In the genomic region with DNA sequence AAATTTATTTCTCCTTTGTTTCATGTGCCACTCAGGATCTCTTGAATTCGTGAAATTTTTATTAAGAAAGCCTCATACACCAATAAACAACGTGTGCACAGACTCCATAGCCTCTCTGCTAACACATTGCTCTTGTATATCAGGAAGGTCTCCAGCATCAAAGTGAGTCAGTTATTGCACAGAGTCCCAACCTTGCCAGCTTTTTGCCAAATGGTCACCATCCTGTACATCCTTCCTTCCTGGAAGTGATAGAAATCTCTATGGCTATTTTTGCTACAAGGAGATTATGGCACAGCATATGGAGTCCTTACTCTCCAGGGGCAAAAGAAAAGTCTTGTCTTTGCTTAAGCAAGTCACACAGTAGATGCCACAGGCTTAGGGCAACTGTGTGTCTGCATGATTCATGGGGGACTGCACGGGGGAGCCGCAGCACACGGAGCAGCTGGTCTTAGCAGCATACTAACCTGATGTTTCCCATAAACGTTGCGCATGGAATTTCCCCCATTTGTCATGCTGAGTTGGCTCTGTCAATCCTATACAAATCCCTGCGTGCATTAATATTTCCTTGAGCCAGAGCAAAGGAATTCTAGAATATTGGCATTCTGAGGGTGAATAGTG, we compare ENCODE assay signal across 16 cellular contexts.
DNase-seq lines count a peak whose midpoint lies in the region; ATAC-seq, FAIRE-seq and TF ChIP-seq lines count a peak whose summit lies in the region.
"Had no signal": no experiment of that assay in that cellular context is flagged by ENCODE, and none has a peak within 500 bp of the region (broad histone marks: within the 10 kb centered on the region; RNA-seq: fewer than 3 reads in every experiment).

No MANE protein-coding gene starts in this region.

- DNase-seq in AG10803 (ENCODE audit: low read depth) = peak; percentile 49
- peak; percentile 18 for DNase-seq in RCC 7860 (ENCODE audit: low spot score)
- DNase-seq in dedifferentiated amniotic fluid mesenchymal stem cell (ENCODE audit: extremely low spot score) = peak; percentile 65
- DNase-seq in mesenchymal stem cell = peak; percentile 94
- no peak for DNase-seq in activated naive CD4-positive, alpha-beta T cell treated with anti-CD3 and anti-CD28 coated beads, Interleukin-2, amount 50 U/mL, for 16 hours
- no peak for DNase-seq in Right ventricle myocardium inferior (ENCODE audit: missing footprints)
- no peak for DNase-seq in prostate gland (ENCODE audit: low spot score)
- DNase-seq: activated CD4-positive, alpha-beta T cell treated with anti-CD3 and anti-CD28 coated beads, Interleukin-2, amount 50 U/mL, for 48 hours; heart right ventricle; left ventricle myocardium superior; NCI-H1105 treated with DMSO at 0.1 percent for 48 hours; occipital lobe; stimulated activated CD4-positive, alpha-beta T cell treated with anti-CD3 and anti-CD28 coated beads, Interleukin-15, amount 100 ng/mL, for 24 hours had no signal

- H3K27ac ChIP-seq in mesenchymal stem cell (ENCODE audit: low read length, poor library complexity, severe bottlenecking) (no peak overlapping the region), prostate gland (no peak overlapping the region)
- H3K27ac ChIP-seq: body of pancreas, heart right ventricle, thyroid gland had no signal

- H3K27me3 ChIP-seq in mesenchymal stem cell (ENCODE audit: control insufficient read depth in 1 of 2, insufficient read depth in 1 of 2, low read length in 2 of 2) = no peaks in the 10 kb centered on the region
- H3K27me3 ChIP-seq in prostate gland (replicated peaks; ENCODE audit: insufficient read depth) = no peaks in the 10 kb centered on the region
- H3K27me3 ChIP-seq: body of pancreas, heart right ventricle, thyroid gland had no signal

- ATAC-seq in HG03108 (IDR thresholded peaks at IDR 0.05; ENCODE audit: unreplicated experiment) (no peak), Right ventricle myocardium inferior (no peak)
- ATAC-seq: body of pancreas, heart right ventricle, left ventricle myocardium superior had no signal

- no peak overlapping the region for H2AFZ ChIP-seq in mesenchymal stem cell (ENCODE audit: low read depth, low read length)

- peak overlapping the region; percentile 7 for H4K91ac ChIP-seq in mesenchymal stem cell (ENCODE audit: low read length)

- TF ChIP-seq CTCF in AG10803 (conservative IDR thresholded peaks at IDR 0.05; ENCODE audit: low read length) = no peak
- no peak for TF ChIP-seq CTCF in prostate gland (IDR thresholded peaks at IDR 0.05)

- no peak overlapping the region for H3K23ac ChIP-seq in mesenchymal stem cell (ENCODE audit: low read length in 2 of 2)

- H2BK5ac ChIP-seq in mesenchymal stem cell (ENCODE audit: low read depth, low read length, poor library complexity, severe bottlenecking) = no peak overlapping the region

- no peak overlapping the region for H2BK120ac ChIP-seq in mesenchymal stem cell (ENCODE audit: low read depth, low read length)

- H2BK12ac ChIP-seq in mesenchymal stem cell (ENCODE audit: low read length in 2 of 2) = peak overlapping the region in 1 of 2 experiments; percentile 46

- H2AK5ac ChIP-seq in mesenchymal stem cell (ENCODE audit: low read length, severe bottlenecking) = no peak overlapping the region

- H3K14ac ChIP-seq in mesenchymal stem cell (ENCODE audit: low read length in 2 of 2) = no peak overlapping the region

- H3K4ac ChIP-seq in mesenchymal stem cell (ENCODE audit: low read depth in 1 of 2, low read length in 2 of 2) = no peak overlapping the region

- intact Hi-C loops in Right ventricle myocardium inferior (cut with DNase I) = no loop called here
- intact Hi-C loops in prostate gland (cut with DNase I) = no loop called here

- H4K8ac ChIP-seq in mesenchymal stem cell (ENCODE audit: low read length) = no peak overlapping the region

- H3K4me1 ChIP-seq in mesenchymal stem cell (ENCODE audit: control insufficient read depth, insufficient read depth, low read depth, low read length) (peaks cover 8% of the 10 kb centered on the region), prostate gland (replicated peaks) (no peaks in the 10 kb centered on the region)
- H3K4me1 ChIP-seq: body of pancreas had no signal

- H3K9me3 ChIP-seq in mesenchymal stem cell (ENCODE audit: control insufficient read depth, low read length) (no peaks in the 10 kb centered on the region), prostate gland (no peaks in the 10 kb centered on the region)
- H3K9me3 ChIP-seq: body of pancreas, heart right ventricle, thyroid gland had no signal

- TF ChIP-seq POLR2A in prostate gland (IDR thresholded peaks at IDR 0.05) = no peak

- H3K4me3 ChIP-seq in AG10803 (ENCODE audit: low read length) (no peak overlapping the region), mesenchymal stem cell (ENCODE audit: insufficient read depth in 1 of 2, low read depth in 1 of 2, low read length in 2 of 2) (no peak overlapping the region), prostate gland (no peak overlapping the region)
- H3K4me3 ChIP-seq: body of pancreas, heart right ventricle, thyroid gland had no signal

- WGBS in mesenchymal stem cell = 31% methylated on average over 6 of the region's 8 CpGs
- WGBS in prostate gland = 66% methylated on average over 8 of the region's 8 CpGs

- peak overlapping the region in 1 of 2 experiments; percentile 57 for H3K18ac ChIP-seq in mesenchymal stem cell (ENCODE audit: low read depth in 1 of 2, low read length in 2 of 2)

- peaks cover 28% of the 10 kb centered on the region for H3K79me1 ChIP-seq in mesenchymal stem cell (replicated peaks; ENCODE audit: low read length, poor library complexity, severe bottlenecking)

- peak overlapping the region; percentile 14 for H3K4me2 ChIP-seq in mesenchymal stem cell (ENCODE audit: low read length, poor library complexity, severe bottlenecking)

- no peak for FAIRE-seq in RCC 7860 (lab: Jason Lieb, UNC)

- H2BK15ac ChIP-seq in mesenchymal stem cell (ENCODE audit: low read depth, poor library complexity, severe bottlenecking) = no peak overlapping the region

- H3K9ac ChIP-seq in mesenchymal stem cell (ENCODE audit: low read length) = no peak overlapping the region

- peaks cover 0 to 2% of the 10 kb centered on the region in 2 experiments for H3K36me3 ChIP-seq in mesenchymal stem cell (ENCODE audit: control insufficient read depth in 1 of 2, insufficient read depth in 2 of 2, low read depth in 1 of 2, low read length in 2 of 2)
- H3K36me3 ChIP-seq in prostate gland = no peaks in the 10 kb centered on the region
- H3K36me3 ChIP-seq: heart right ventricle, thyroid gland had no signal

Comparison
In these comparisons a context has a peak if more than half of its experiments do, and no peak if none do; other contexts are left out.
1. DNase-seq: peak in AG10803 (single experiment), RCC 7860 (single experiment), dedifferentiated amniotic fluid mesenchymal stem cell (single experiment) and mesenchymal stem cell (single experiment); none in activated naive CD4-positive, alpha-beta T cell treated with anti-CD3 and anti-CD28 coated beads, Interleukin-2, amount 50 U/mL, for 16 hours (single experiment), Right ventricle myocardium inferior (single experiment) and prostate gland (single experiment).